ENCODE assay signal across 8 cellular contexts in the genomic region with DNA sequence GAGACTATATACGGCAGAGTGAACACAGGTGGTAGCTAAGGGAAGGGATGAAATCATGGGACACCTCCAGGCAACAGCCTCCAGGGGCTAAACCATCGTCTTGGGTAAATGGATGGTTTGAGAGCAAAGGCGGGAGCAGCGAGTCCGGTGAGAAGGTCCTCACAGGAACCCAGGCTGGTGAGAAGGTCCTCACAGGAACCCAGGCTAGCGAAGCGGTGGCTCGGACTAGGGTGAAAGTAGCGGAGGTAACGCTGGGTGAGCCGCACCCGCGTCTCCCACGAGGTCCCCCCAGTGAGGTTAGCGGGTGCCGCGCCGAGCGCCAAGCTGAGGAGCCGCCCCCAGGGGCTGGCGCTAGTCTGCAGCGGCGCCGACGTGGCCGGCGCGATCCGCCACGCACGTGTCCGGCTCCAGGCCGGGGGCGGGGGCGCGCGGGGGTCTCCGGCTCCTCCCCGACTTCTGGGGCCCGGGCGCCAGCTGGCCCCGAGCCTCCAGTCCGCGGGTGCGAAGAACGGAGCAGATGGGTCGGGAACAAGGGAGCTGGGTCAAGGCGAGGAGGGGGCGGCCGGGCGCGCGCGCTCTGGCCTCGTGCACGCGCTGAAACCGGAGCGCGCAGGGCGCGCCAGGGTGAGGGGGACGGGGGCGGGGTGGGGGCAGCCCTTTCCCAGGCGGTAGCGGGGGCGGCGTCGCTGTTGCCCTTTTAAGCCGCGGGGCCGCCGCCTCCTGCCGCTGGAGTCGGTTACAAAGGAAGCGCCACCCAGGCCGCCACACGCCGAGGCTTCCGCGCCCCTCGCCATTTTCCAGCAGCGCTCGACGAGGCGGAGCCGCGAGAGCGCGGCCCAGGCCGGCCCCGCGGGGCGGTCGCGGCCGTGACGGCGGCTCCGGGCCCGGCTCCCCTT. TPM values are rescaled to one million over a fixed set of nuclear protein-coding genes. Genes with fewer than 3 reads are reported as not detected.
DNase-seq lines count a peak whose midpoint lies in the region; ATAC-seq and TF ChIP-seq lines count a peak whose summit lies in the region.

A gene (plus strand): TSS at position 726 of the 896 bp plus-strand sequence. CDS start 220 bp downstream, outside the sequence.

- peaks cover 5% of the 10 kb centered on the region for H3K36me3 Mint-ChIP-seq in activated naive CD4-positive, alpha-beta T cell treated with anti-CD3 and anti-CD28 coated beads for 36 hours (ENCODE audit: low read depth)

- H3K27me3 ChIP-seq in suprapubic skin, result no peaks in the 10 kb centered on the region

- CTCF ChIA-PET in activated naive CD4-positive, alpha-beta T cell treated with anti-CD3 and anti-CD28 coated beads for 36 hours (lab: Charles Lee), result interaction anchor here (0.9 kb wide), 1 partner anchor 60 kb away, joined by 3 read pairs; no protein-coding TSS in a partner anchor

- TF ChIP-seq EP300 in suprapubic skin (IDR thresholded peaks at IDR 0.05), result no peak

- H3K4me3 Mint-ChIP-seq in activated naive CD4-positive, alpha-beta T cell treated with anti-CD3 and anti-CD28 coated beads for 36 hours, result peak within 1 kb of the TSS; percentile 95

- peak; percentile 76 for DNase-seq in COLO668 (lab: John Stamatoyannopoulos, UW; ENCODE audit: unreplicated experiment)
- DNase-seq in KBM-7, result peak; percentile 86
- DNase-seq in SK-MEL-5 (ENCODE audit: low read depth, low spot score), result peak; percentile 69
- DNase-seq in activated naive CD4-positive, alpha-beta T cell treated with anti-CD3 and anti-CD28 coated beads for 36 hours, result peak; percentile 71
- peak; percentile 83 for DNase-seq in germinal center (ENCODE audit: low spot score)
- DNase-seq in occipital lobe (lab: John Stamatoyannopoulos, UW), result peak; percentile 58
- peak; percentile 79 to 82 for DNase-seq in suprapubic skin (ENCODE audit: low spot score in 2 of 2)

- no peaks in the 10 kb centered on the region for H3K36me3 ChIP-seq in suprapubic skin

- peaks cover 27% of the 10 kb centered on the region for H3K4me1 Mint-ChIP-seq in activated naive CD4-positive, alpha-beta T cell treated with anti-CD3 and anti-CD28 coated beads for 36 hours (ENCODE audit: low read depth)

- in situ Hi-C loops in KBM-7 (cut with MboI; ENCODE audit: low pct_unique_long_range_greater_than_20kb, low sequenced_read_pairs) (no loop called here), SK-MEL-5 (cut with HindIII; ENCODE audit: low pct_unique_long_range_greater_than_20kb, low sequenced_read_pairs) (no loop called here)

- peaks cover 10% of the 10 kb centered on the region for H3K27me3 Mint-ChIP-seq in activated naive CD4-positive, alpha-beta T cell treated with anti-CD3 and anti-CD28 coated beads for 36 hours (ENCODE audit: low read depth)

- intact Hi-C loops in activated naive CD4-positive, alpha-beta T cell treated with anti-CD3 and anti-CD28 coated beads for 36 hours (cut with micrococcal nuclease), result no loop called here

- H3K9me3 ChIP-seq in suprapubic skin, result no peaks in the 10 kb centered on the region

- peak within 1 kb of the TSS; percentile 93 for H3K4me3 ChIP-seq in suprapubic skin

- H3K9me3 Mint-ChIP-seq in activated naive CD4-positive, alpha-beta T cell treated with anti-CD3 and anti-CD28 coated beads for 36 hours, result no peaks in the 10 kb centered on the region

- peaks cover 45% of the 10 kb centered on the region for H3K4me1 ChIP-seq in suprapubic skin

- no peak for TF ChIP-seq CTCF in suprapubic skin (IDR thresholded peaks at IDR 0.05)

- peak; percentile 41 for ATAC-seq in GM21447 (IDR thresholded peaks at IDR 0.05; ENCODE audit: unreplicated experiment)

- peak within 1 kb of the TSS; percentile 81 for H3K27ac Mint-ChIP-seq in activated naive CD4-positive, alpha-beta T cell treated with anti-CD3 and anti-CD28 coated beads for 36 hours

- WGBS in suprapubic skin, result 9% methylated on average over 7 of the region's 101 CpGs

- no peak for TF ChIP-seq POLR2A in suprapubic skin (IDR thresholded peaks at IDR 0.05)

- H3K27ac ChIP-seq in suprapubic skin, result peak within 1 kb of the TSS; percentile 96

RNA-seq across cellular contexts. Expression of the gene that starts here (rescaled TPM):
- 26.0 and 30.2 TPM in 2 replicates for total RNA-seq in SK-MEL-5 (2014; rRNA removed; shearing (Covaris generic))
- polyA plus RNA-seq in SK-MEL-5 (2015; cell fraction: cytosol; rRNA removed), result 24.7 and 33.0 TPM in 2 replicates
- polyA plus RNA-seq in SK-MEL-5 (2015; cell fraction: nucleus; rRNA removed), result 42.7 and 51.1 TPM in 2 replicates
- 10 to 100 TPM; 14.7 to 15.4 TPM for total RNA-seq in activated naive CD4-positive, alpha-beta T cell treated with anti-CD3 and anti-CD28 coated beads for 36 hours
- total RNA-seq in occipital lobe (78.9 TPM), suprapubic skin (10 to 100 TPM; 15.1 to 21.2 (median 19.3) TPM)

Comparison
In these comparisons a context has a peak if more than half of its experiments do, and no peak if none do; other contexts are left out.
1. Peak in every context shown above with its lines: DNase-seq, ATAC-seq, H3K4me3 ChIP-seq and H3K27ac ChIP-seq.